4 cellular contexts compared by ENCODE assay signal in the genomic region with DNA sequence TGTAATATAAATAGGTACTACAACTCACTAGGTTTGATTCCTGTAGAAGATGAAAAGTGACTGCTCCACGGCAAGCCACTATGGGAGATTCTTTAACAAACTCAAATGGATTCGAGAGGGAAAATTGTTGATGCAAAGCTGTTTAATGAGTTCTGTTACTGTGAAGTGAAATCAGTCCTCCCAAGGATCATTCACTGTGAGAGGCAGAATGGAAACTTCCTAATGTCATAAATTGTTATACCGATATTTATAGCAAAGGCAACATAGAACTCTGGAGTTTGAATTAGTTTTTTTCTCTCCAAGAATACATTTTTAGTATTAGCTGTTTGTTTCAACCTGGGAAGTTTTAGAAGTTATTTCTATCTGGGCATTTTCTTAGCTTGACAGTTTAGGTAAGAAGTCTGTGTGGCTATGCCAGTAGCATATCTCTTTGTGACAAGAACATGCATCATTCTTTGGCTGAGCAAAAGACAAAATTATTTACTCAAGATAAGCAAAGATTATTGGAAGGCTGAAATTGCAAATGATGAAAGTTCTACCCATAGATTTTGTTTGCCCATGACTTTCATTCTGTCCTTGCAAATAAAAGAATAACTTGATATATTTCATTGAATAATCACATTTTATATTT.
"Had no signal": no experiment of that assay in that cellular context is flagged by ENCODE, and none has a peak within 500 bp of the region (broad histone marks: within the 10 kb centered on the region; RNA-seq: fewer than 3 reads in every experiment).

No MANE protein-coding gene starts in this region.

- H3K27ac Mint-ChIP-seq: H9 had no signal

- H3K4me3 Mint-ChIP-seq: H9 had no signal

- DNase-seq: GM23248, H9, HCEC 1CT, IMR-90 had no signal

- H3K27ac ChIP-seq: GM23248 had no signal

- H3K9ac ChIP-seq: GM23248 had no signal

- H2AFZ ChIP-seq: GM23248 had no signal

- H3K4me3 ChIP-seq: GM23248 had no signal
